In the genomic region with DNA sequence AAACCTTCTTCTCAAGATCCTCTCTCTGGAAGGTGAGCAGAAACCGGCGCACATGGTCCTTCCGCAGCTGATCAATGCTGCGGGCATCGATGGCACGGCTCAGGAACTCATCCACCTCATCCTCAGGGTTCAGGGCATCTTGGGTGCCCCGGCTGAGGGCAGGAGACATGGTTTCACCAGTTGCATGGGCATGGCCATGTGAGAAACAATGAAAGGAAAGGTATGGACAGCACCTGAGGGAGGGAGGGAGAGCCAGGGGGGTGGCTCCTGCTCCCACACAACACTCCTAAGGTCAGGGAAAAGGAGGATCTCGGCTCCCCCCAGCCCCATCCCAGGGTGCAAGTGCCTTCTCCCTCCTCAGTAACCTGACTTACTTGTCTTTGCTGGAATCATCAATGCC, we compare ENCODE assay signal across 6 cellular contexts. TPM values are rescaled to one million over a fixed set of nuclear protein-coding genes. Genes with fewer than 3 reads are reported as not detected.
"Had no signal": no experiment of that assay in that cellular context is flagged by ENCODE, and none has a peak within 500 bp of the region (broad histone marks: within the 10 kb centered on the region; RNA-seq: fewer than 3 reads in every experiment).

No MANE protein-coding gene starts in this region.

- H2AFZ ChIP-seq: GM23338 had no signal

- H3K4me2 ChIP-seq: GM23338 had no signal

- H3K27ac ChIP-seq: HL-60 had no signal

- H3K4me3 ChIP-seq: GM23338 had no signal

- H3K27ac Mint-ChIP-seq: GM23338 had no signal

- DNase-seq: HCEC 1CT, KBM-7 had no signal

- ATAC-seq: GM23338, HepG2 had no signal

- H3K4me3 Mint-ChIP-seq: GM23338 had no signal

- H3K9me3 Mint-ChIP-seq: GM23338, IgD-negative memory B cell had no signal

- FAIRE-seq: HepG2 had no signal

- H3K4me1 Mint-ChIP-seq: IgD-negative memory B cell had no signal

RNA-seq across cellular contexts. Expression of gene ADCY6, which starts 13.6 kb away (rescaled TPM):
- polyA plus RNA-seq: IgD-negative memory B cell had no signal
